Comparison of ENCODE assay signal across 8 cellular contexts in genomic region chr19:45038931-45039893, GRCh38. TPM values are rescaled to one million over a fixed set of nuclear protein-coding genes. Genes with fewer than 3 reads are reported as not detected.
DNase-seq lines count a peak whose midpoint lies in the region; ATAC-seq and FAIRE-seq lines count a peak whose summit lies in the region.

A gene with protein sequence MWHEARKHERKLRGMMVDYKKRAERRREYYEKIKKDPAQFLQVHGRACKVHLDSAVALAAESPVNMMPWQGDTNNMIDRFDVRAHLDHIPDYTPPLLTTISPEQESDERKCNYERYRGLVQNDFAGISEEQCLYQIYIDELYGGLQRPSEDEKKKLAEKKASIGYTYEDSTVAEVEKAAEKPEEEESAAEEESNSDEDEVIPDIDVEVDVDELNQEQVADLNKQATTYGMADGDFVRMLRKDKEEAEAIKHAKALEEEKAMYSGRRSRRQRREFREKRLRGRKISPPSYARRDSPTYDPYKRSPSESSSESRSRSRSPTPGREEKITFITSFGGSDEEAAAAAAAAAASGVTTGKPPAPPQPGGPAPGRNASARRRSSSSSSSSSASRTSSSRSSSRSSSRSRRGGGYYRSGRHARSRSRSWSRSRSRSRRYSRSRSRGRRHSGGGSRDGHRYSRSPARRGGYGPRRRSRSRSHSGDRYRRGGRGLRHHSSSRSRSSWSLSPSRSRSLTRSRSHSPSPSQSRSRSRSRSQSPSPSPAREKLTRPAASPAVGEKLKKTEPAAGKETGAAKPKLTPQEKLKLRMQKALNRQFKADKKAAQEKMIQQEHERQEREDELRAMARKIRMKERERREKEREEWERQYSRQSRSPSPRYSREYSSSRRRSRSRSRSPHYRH (plus strand): TSS chr19:45039045. CDS start chr19:45040213, 1,168 bp downstream.

- no peaks in the 10 kb centered on the region for H3K9me3 ChIP-seq in CD8-positive, alpha-beta memory T cell (ENCODE audit: low read length)

- peaks cover 0 to 70% (median 11%) of the 10 kb centered on the region in 3 donors for H3K36me3 Mint-ChIP-seq in CD8-positive, alpha-beta memory T cell

- H3K4me3 ChIP-seq in CD8-positive, alpha-beta memory T cell (ENCODE audit: low read length), result peak within 1 kb of the TSS; percentile 95

- H3K36me3 ChIP-seq in CD8-positive, alpha-beta memory T cell (ENCODE audit: insufficient read depth, low read length), result peaks cover 22% of the 10 kb centered on the region

- peak; percentile 88 for FAIRE-seq in endometrium (lab: Jason Lieb, UNC)

- no peaks in the 10 kb centered on the region for H3K27me3 ChIP-seq in CD8-positive, alpha-beta memory T cell (ENCODE audit: insufficient read depth, low read length, poor library complexity, severe bottlenecking)

- CTCF ChIA-PET in CD8-positive, alpha-beta memory T cell (lab: Charles Lee), result interaction anchor here (0.6 to 2.3 kb wide), 12 partner anchors 10 to 1989 kb away, joined by 3 to 13 read pairs (median 3); partner anchors contain the start of gene PPP1R37

- H3K4me1 Mint-ChIP-seq in CD8-positive, alpha-beta memory T cell, result peaks cover 32 to 43% (median 32%) of the 10 kb centered on the region in 3 donors

- ATAC-seq in GM19468 (IDR thresholded peaks at IDR 0.05; ENCODE audit: extremely low read depth, unreplicated experiment), result peak; percentile 26

- H3K4me1 ChIP-seq in CD8-positive, alpha-beta memory T cell (ENCODE audit: insufficient read depth, low read length), result peaks cover 24% of the 10 kb centered on the region

- peaks cover 0 to 2% of the 10 kb centered on the region in 2 donors for H3K27me3 Mint-ChIP-seq in CD8-positive, alpha-beta memory T cell

- peak within 1 kb of the TSS; percentile 98 for H3K27ac ChIP-seq in CD8-positive, alpha-beta memory T cell (ENCODE audit: low read depth, low read length)

- peak; percentile 83 to 90 (median 85) for DNase-seq in CD8-positive, alpha-beta memory T cell
- peak; percentile 87 for DNase-seq in HT1080 (ENCODE audit: low read depth)
- peak; percentile 83 for DNase-seq in NOMO-1 treated with dmso at 0.1 percent for 144 hours (lab: John Stamatoyannopoulos, UW; ENCODE audit: unreplicated experiment)
- peak; percentile 71 for DNase-seq in activated CD8-positive, alpha-beta memory T cell treated with anti-CD3 and anti-CD28 coated beads, Interleukin-2, amount 50 U/mL, for 24 hours (ENCODE audit: extremely low read depth)
- peak; percentile 93 for DNase-seq in midbrain (lab: John Stamatoyannopoulos, UW)
- DNase-seq in stimulated activated CD8-positive, alpha-beta memory T cell treated with anti-CD3 and anti-CD28 coated beads, Interleukin-15, amount 100 ng/mL, for 48 hours (ENCODE audit: low read depth in 2 of 2), result peak; percentile 81

- POLR2A ChIA-PET in CD8-positive, alpha-beta memory T cell (lab: Charles Lee), result interaction anchor here (0.6 to 2.1 kb wide), 8 partner anchors 30 to 324 kb away, joined by 3 to 13 read pairs (median 4); partner anchors contain the start of genes BLOC1S3, GEMIN7 and RELB

- peak within 1 kb of the TSS; percentile 86 to 100 (median 94) for H3K4me3 Mint-ChIP-seq in CD8-positive, alpha-beta memory T cell

- H3K9me3 Mint-ChIP-seq in CD8-positive, alpha-beta memory T cell, result no peaks in the 10 kb centered on the region

- peak within 1 kb of the TSS; percentile 79 to 100 (median 95) for H3K27ac Mint-ChIP-seq in CD8-positive, alpha-beta memory T cell

RNA-seq across cellular contexts. Expression of the gene that starts here (rescaled TPM):
- 10 to 100 TPM; 75.5 to 84.1 TPM for total RNA-seq in CD8-positive, alpha-beta memory T cell
- polyA plus RNA-seq in CD8-positive, alpha-beta memory T cell, result 7.9 TPM
- 31.0 and 36.9 TPM in 2 replicates for total RNA-seq in HT1080 (2014; rRNA removed; shearing (Covaris generic))
- polyA plus RNA-seq in HT1080 (2015; cell fraction: cytosol; rRNA removed), result 39.2 and 49.5 TPM in 2 replicates
- polyA plus RNA-seq in HT1080 (2015; cell fraction: nucleus; rRNA removed), result 275 and 295 TPM in 2 replicates

Comparison
In these comparisons a context has a peak if more than half of its experiments do, and no peak if none do; other contexts are left out.
1. Peak in every context shown above with its lines: DNase-seq, ATAC-seq, H3K4me3 ChIP-seq and H3K27ac ChIP-seq.